In genomic region chr10:101229275-101230184, GRCh38 we compare ENCODE assay signal across 10 cellular contexts. TPM values are rescaled to one million over a fixed set of nuclear protein-coding genes. Genes with fewer than 3 reads are reported as not detected.
DNase-seq lines count a peak whose midpoint lies in the region; ATAC-seq and TF ChIP-seq lines count a peak whose summit lies in the region.
"Had no signal": no experiment of that assay in that cellular context is flagged by ENCODE, and none has a peak within 500 bp of the region (broad histone marks: within the 10 kb centered on the region; RNA-seq: fewer than 3 reads in every experiment).

Gene LBX1 (minus strand): TSS chr10:101229463. CDS start chr10:101228815, 648 bp downstream.

- POLR2A ChIA-PET in CD4-positive, alpha-beta T cell (lab: Charles Lee), result no interaction called here

- peak within 1 kb of the TSS; percentile 79 for H3K4me3 Mint-ChIP-seq in CD4-positive, alpha-beta T cell
- H3K4me3 Mint-ChIP-seq in natural killer cell treated with Interleukin-12 subunit alpha and Interleukin-12 subunit beta and Interleukin-15 and Interleukin-18, amount 100 ng/mL, for 72 hours, result peak within 1 kb of the TSS; percentile 49
- peak within 1 kb of the TSS in 1 of 2 donors; percentile 68 for H3K4me3 Mint-ChIP-seq in CD14-positive monocyte

- H3K27ac Mint-ChIP-seq in CD4-positive, alpha-beta T cell, result no peak within 1 kb of the TSS
- no peak within 1 kb of the TSS for H3K27ac Mint-ChIP-seq in natural killer cell treated with Interleukin-12 subunit alpha and Interleukin-12 subunit beta and Interleukin-15 and Interleukin-18, amount 100 ng/mL, for 72 hours
- H3K27ac Mint-ChIP-seq in CD14-positive monocyte, result no peak within 1 kb of the TSS

- ATAC-seq in CD4-positive, alpha-beta T cell (ENCODE audit: poor library complexity), result no peak
- no peak for ATAC-seq in natural killer cell treated with Interleukin-12 subunit alpha and Interleukin-12 subunit beta and Interleukin-15 and Interleukin-18, amount 100 ng/mL, for 72 hours
- no peak for ATAC-seq in HG03432 (IDR thresholded peaks at IDR 0.05; ENCODE audit: unreplicated experiment)

- H3K27me3 Mint-ChIP-seq in CD4-positive, alpha-beta T cell, result peaks cover 88% of the 10 kb centered on the region
- peaks cover 62 to 74% of the 10 kb centered on the region in 2 donors for H3K27me3 Mint-ChIP-seq in natural killer cell treated with Interleukin-12 subunit alpha and Interleukin-12 subunit beta and Interleukin-15 and Interleukin-18, amount 100 ng/mL, for 72 hours
- peaks cover 81 to 98% (median 91%) of the 10 kb centered on the region in 3 donors for H3K27me3 Mint-ChIP-seq in CD14-positive monocyte (ENCODE audit: low read depth in 3 of 3)

- no peaks in the 10 kb centered on the region for H3K9me3 Mint-ChIP-seq in CD4-positive, alpha-beta T cell
- no peaks in the 10 kb centered on the region for H3K9me3 Mint-ChIP-seq in natural killer cell treated with Interleukin-12 subunit alpha and Interleukin-12 subunit beta and Interleukin-15 and Interleukin-18, amount 100 ng/mL, for 72 hours
- peaks cover 0 to 33% (median 16%) of the 10 kb centered on the region in 7 donors for H3K9me3 Mint-ChIP-seq in CD14-positive monocyte

- intact Hi-C loops in CD4-positive, alpha-beta T cell (cut with DNase I, micrococcal nuclease), result no loop called here
- intact Hi-C loops in CD14-positive monocyte (cut with micrococcal nuclease), result no loop called here

- no peaks in the 10 kb centered on the region for H3K36me3 ChIP-seq in H7 (replicated peaks; ENCODE audit: control insufficient read depth, insufficient read depth, low read length)

- H3K36me3 Mint-ChIP-seq in CD4-positive, alpha-beta T cell (ENCODE audit: low read depth), result no peaks in the 10 kb centered on the region
- H3K36me3 Mint-ChIP-seq in natural killer cell treated with Interleukin-12 subunit alpha and Interleukin-12 subunit beta and Interleukin-15 and Interleukin-18, amount 100 ng/mL, for 72 hours, result peaks cover 6% of the 10 kb centered on the region
- H3K36me3 Mint-ChIP-seq in CD14-positive monocyte, result peaks cover 4 to 8% of the 10 kb centered on the region in 2 donors

- H3K9me3 ChIP-seq in CD4-positive, alpha-beta T cell (ENCODE audit: control insufficient read depth, low read length), result no peaks in the 10 kb centered on the region

- no peak for TF ChIP-seq CTCF in CD4-positive, alpha-beta T cell (IDR thresholded peaks at IDR 0.05)
- no peak for TF ChIP-seq CTCF in CD14-positive monocyte (IDR thresholded peaks at IDR 0.05)

- no peak within 1 kb of the TSS for H3K27ac ChIP-seq in CD4-positive, alpha-beta T cell (ENCODE audit: low read depth, low read length)

- H3K4me3 ChIP-seq in H7 (ENCODE audit: insufficient read depth, low read depth, low read length), result no peak within 1 kb of the TSS

- peaks cover 98% of the 10 kb centered on the region for H3K27me3 ChIP-seq in CD4-positive, alpha-beta T cell (ENCODE audit: control insufficient read depth, insufficient read depth, low read length)
- H3K27me3 ChIP-seq in H7 (ENCODE audit: control insufficient read depth, insufficient read depth, low read length), result peaks cover 100% of the 10 kb centered on the region

- CTCF ChIA-PET in CD4-positive, alpha-beta T cell (lab: Charles Lee), result no interaction called here

- DNase-seq in CD4-positive, alpha-beta T cell, result no peak
- DNase-seq in H7 (peak; percentile 79), astrocyte of the hippocampus (ENCODE audit: low read depth, low spot score) (peak; percentile 18), CD14-positive monocyte (ENCODE audit: low spot score) (no peak), GDM1 (lab: John Stamatoyannopoulos, UW) (no peak), T1000 (lab: John Stamatoyannopoulos, UW) (no peak)
- no peak for DNase-seq in natural killer cell treated with Interleukin-12 subunit alpha and Interleukin-12 subunit beta and Interleukin-15 and Interleukin-18, amount 100 ng/mL, for 72 hours (ENCODE audit: low spot score)
- DNase-seq: activated CD8-positive, alpha-beta memory T cell treated with anti-CD3 and anti-CD28 coated beads for 24 hours had no signal

- H3K4me1 Mint-ChIP-seq in CD4-positive, alpha-beta T cell (ENCODE audit: low read depth), result peaks cover 42% of the 10 kb centered on the region
- peaks cover 17 to 26% of the 10 kb centered on the region in 2 donors for H3K4me1 Mint-ChIP-seq in natural killer cell treated with Interleukin-12 subunit alpha and Interleukin-12 subunit beta and Interleukin-15 and Interleukin-18, amount 100 ng/mL, for 72 hours (ENCODE audit: low read depth in 2 of 2)
- peaks cover 25% of the 10 kb centered on the region for H3K4me1 Mint-ChIP-seq in CD14-positive monocyte

RNA-seq across cellular contexts. Expression of gene LBX1, which starts in this region (rescaled TPM):
- total RNA-seq in CD4-positive, alpha-beta T cell, result not detected
- total RNA-seq in H7 (2014; rRNA removed; shearing (Covaris generic)), result not detected in 2 replicates
- not detected for total RNA-seq in natural killer cell treated with Interleukin-12 subunit alpha and Interleukin-12 subunit beta and Interleukin-15 and Interleukin-18, amount 100 ng/mL, for 72 hours
- not detected for polyA plus RNA-seq in CD14-positive monocyte
- total RNA-seq: HT-29 had no signal

Comparison
In these comparisons a context has a peak if more than half of its experiments do, and no peak if none do; other contexts are left out.
1. Peak in DNase-seq in H7; RNA of the gene not detected or under 1 TPM.